ENCODE assay signal across 9 cellular contexts in genomic region chr7:17769918-17770317, GRCh38.
DNase-seq lines count a peak whose midpoint lies in the region; ATAC-seq and TF ChIP-seq lines count a peak whose summit lies in the region.
"Had no signal": no experiment of that assay in that cellular context is flagged by ENCODE, and none has a peak within 500 bp of the region (broad histone marks: within the 10 kb centered on the region; RNA-seq: fewer than 3 reads in every experiment).

No MANE protein-coding gene starts in this region.

- H3K9me3 Mint-ChIP-seq in endothelial cell (ENCODE audit: unreplicated experiment) = no peaks in the 10 kb centered on the region
- H3K9me3 Mint-ChIP-seq: IgD-negative memory B cell had no signal

- peak; percentile 31 for DNase-seq in NCI-H524 treated with DMSO at 0.1 percent for 48 hours (lab: John Stamatoyannopoulos, UW)
- DNase-seq in activated CD4-positive, alpha-beta T cell treated with anti-CD3 and anti-CD28 coated beads, Interleukin-2, amount 50 U/mL, for 1 hour = peak; percentile 39
- peak; percentile 67 for DNase-seq in endothelial cell (ENCODE audit: low spot score)
- DNase-seq in myocyte (ENCODE audit: low read depth) = peak; percentile 82
- DNase-seq in testis = peak; percentile 82

- peaks cover 6% of the 10 kb centered on the region for H3K27me3 Mint-ChIP-seq in endothelial cell (ENCODE audit: unreplicated experiment)
- H3K27me3 Mint-ChIP-seq: IgD-negative memory B cell had no signal

- TF ChIP-seq POLR2A in testis (IDR thresholded peaks at IDR 0.05) = no peak

- peak overlapping the region in 5 of 11 experiments; percentile 38 to 63 (median 58); a peak in 7 of 22 replicates for H3K9ac ChIP-seq in BLaER1 treated with 17β-estradiol and CSF1 and Interleukin-3, amounts not matched to agents 10 nM and 100 nM

- intact Hi-C loops in testis (cut with DNase I; ENCODE audit: low total_unique reads) = no loop called here

- peak overlapping the region in 8 of 11 experiments; percentile 24 to 83 (median 70); a peak in 17 of 22 replicates for H3K27ac ChIP-seq in BLaER1 treated with 17β-estradiol and CSF1 and Interleukin-3, amounts not matched to agents 10 nM and 100 nM
- H3K27ac ChIP-seq in testis = no peak overlapping the region

- peaks cover 0 to 58% (median 35%) of the 10 kb centered on the region in 10 experiments; a peak in 16 of 20 replicates for H3K4me1 ChIP-seq in BLaER1 treated with 17β-estradiol and CSF1 and Interleukin-3, amounts not matched to agents 10 nM and 100 nM
- no peaks in the 10 kb centered on the region for H3K4me1 ChIP-seq in testis

- WGBS in testis, 2 donors = 44 to 52% methylated on average over 2 of the region's 2 CpGs

- no peak overlapping the region for H3K4me3 ChIP-seq in BLaER1 treated with 17β-estradiol and CSF1 and Interleukin-3, amounts not matched to agents 10 nM and 100 nM
- no peak overlapping the region for H3K4me3 ChIP-seq in testis

- ATAC-seq in GM18907 (IDR thresholded peaks at IDR 0.05; ENCODE audit: unreplicated experiment) = peak; percentile 73
- peak; percentile 68 for ATAC-seq in HG03439 (IDR thresholded peaks at IDR 0.05; ENCODE audit: unreplicated experiment)

- peaks cover 0 to 3% (median 0%) of the 10 kb centered on the region in 11 experiments; a peak in 1 of 22 replicates for H3K9me3 ChIP-seq in BLaER1 treated with 17β-estradiol and CSF1 and Interleukin-3, amounts not matched to agents 10 nM and 100 nM (replicated peaks in 1 of 11)
- no peaks in the 10 kb centered on the region for H3K9me3 ChIP-seq in testis

- TF ChIP-seq CTCF in endothelial cell (IDR thresholded peaks at IDR 0.05; ENCODE audit: unreplicated experiment) = peak; percentile 67
- peak; percentile 30 to 63 (median 53) for TF ChIP-seq CTCF in testis (IDR thresholded peaks at IDR 0.05)

- no peaks in the 10 kb centered on the region for H3K4me1 Mint-ChIP-seq in endothelial cell (ENCODE audit: unreplicated experiment)

- no peak overlapping the region for H3K4me3 Mint-ChIP-seq in endothelial cell (ENCODE audit: unreplicated experiment)
- H3K4me3 Mint-ChIP-seq: IgD-negative memory B cell had no signal

- H3K27me3 ChIP-seq in BLaER1 treated with 17β-estradiol and CSF1 and Interleukin-3, amounts not matched to agents 10 nM and 100 nM = no peaks in the 10 kb centered on the region
- no peaks in the 10 kb centered on the region for H3K27me3 ChIP-seq in testis

- no peaks in the 10 kb centered on the region for H3K36me3 ChIP-seq in BLaER1 treated with 17β-estradiol and CSF1 and Interleukin-3, amounts not matched to agents 10 nM and 100 nM
- H3K36me3 ChIP-seq in testis (ENCODE audit: low read depth, missing control alignments) = no peaks in the 10 kb centered on the region

- H4K20me1 ChIP-seq in BLaER1 treated with 17β-estradiol and CSF1 and Interleukin-3, amounts not matched to agents 10 nM and 100 nM = no peaks in the 10 kb centered on the region

- peak overlapping the region; percentile 86 for H3K27ac Mint-ChIP-seq in endothelial cell (ENCODE audit: unreplicated experiment)
- H3K27ac Mint-ChIP-seq: IgD-negative memory B cell had no signal

- H3K36me3 Mint-ChIP-seq in endothelial cell (ENCODE audit: low read depth, unreplicated experiment) = no peaks in the 10 kb centered on the region
- H3K36me3 Mint-ChIP-seq: IgD-negative memory B cell had no signal

- H3K4me2 ChIP-seq in BLaER1 treated with 17β-estradiol and CSF1 and Interleukin-3, amounts not matched to agents 10 nM and 100 nM = peak overlapping the region in 7 of 11 experiments; percentile 36 to 79 (median 57); a peak in 13 of 22 replicates

Comparison
In these comparisons a context has a peak if more than half of its experiments do, and no peak if none do; other contexts are left out.
1. H3K27ac ChIP-seq: peak in BLaER1 treated with 17β-estradiol and CSF1 and Interleukin-3, amounts not matched to agents 10 nM and 100 nM (8 of 11); none in testis (0 of 2).
2. DNase-seq: peak in every context shown above with its lines; median percentile 82 in myocyte; 82 in testis; 67 in endothelial cell; 39 in activated CD4-positive, alpha-beta T cell treated with anti-CD3 and anti-CD28 coated beads, Interleukin-2, amount 50 U/mL, for 1 hour; 31 in NCI-H524 treated with DMSO at 0.1 percent for 48 hours.